8 cellular contexts compared by ENCODE assay signal in genomic region chr5:88785396-88786216, GRCh38.
A peak's percentile ranks its signal among the peaks of the same experiment; 100 is the strongest.
DNase-seq lines count a peak whose midpoint lies in the region; ATAC-seq and TF ChIP-seq lines count a peak whose summit lies in the region.

No MANE protein-coding gene starts in this region.

- H3K4me1 ChIP-seq in neuron (ENCODE audit: insufficient read depth, low read length), result peaks cover 24% of the 10 kb centered on the region

- DNase-seq in AG10803 (ENCODE audit: low read depth), result peak; percentile 92
- peak; percentile 98 for DNase-seq in RPMI7951 (ENCODE audit: low read depth)
- peak; percentile 94 for DNase-seq in fibroblast of mammary gland (ENCODE audit: low read depth)
- DNase-seq in NCI-H524 treated with DMSO at 0.1 percent for 48 hours (lab: John Stamatoyannopoulos, UW), result no peak
- no peak for DNase-seq in iPS-NIHi7 (ENCODE audit: extremely low spot score)

- ATAC-seq in GM19035 (IDR thresholded peaks at IDR 0.05; ENCODE audit: unreplicated experiment) (peak; percentile 57), HG03378 (IDR thresholded peaks at IDR 0.05; ENCODE audit: unreplicated experiment) (peak; percentile 61)

- H3K9me3 ChIP-seq in neuron (ENCODE audit: low read length), result no peaks in the 10 kb centered on the region

- TF ChIP-seq CTCF in AG10803 (conservative IDR thresholded peaks at IDR 0.05; ENCODE audit: low read length) (no peak), fibroblast of mammary gland (conservative IDR thresholded peaks at IDR 0.05; ENCODE audit: control insufficient read depth, insufficient read depth, low read depth, low read length) (no peak)

- peak overlapping the region; percentile 51 for H2AFZ ChIP-seq in neuron (ENCODE audit: low read depth, low read length)

- peak overlapping the region; percentile 35 for H3K4me3 ChIP-seq in AG10803 (ENCODE audit: low read length)
- no peak overlapping the region for H3K4me3 ChIP-seq in fibroblast of mammary gland (ENCODE audit: control insufficient read depth, low read depth, low read length)
- H3K4me3 ChIP-seq in neuron (ENCODE audit: low read length), result peak overlapping the region; percentile 27

- no peaks in the 10 kb centered on the region for H3K36me3 ChIP-seq in neuron (ENCODE audit: insufficient read depth, low read length)

- no peaks in the 10 kb centered on the region for H3K27me3 ChIP-seq in neuron (ENCODE audit: insufficient read depth, low read length)

Comparison
In these comparisons a context has a peak if more than half of its experiments do, and no peak if none do; other contexts are left out.
1. DNase-seq: peak in AG10803 (single experiment), RPMI7951 (single experiment) and fibroblast of mammary gland (single experiment); none in NCI-H524 treated with DMSO at 0.1 percent for 48 hours (single experiment) and iPS-NIHi7 (single experiment).